20 cellular contexts compared by ENCODE assay signal in genomic region chr20:25067102-25067987, GRCh38. TPM values are rescaled to one million over a fixed set of nuclear protein-coding genes. Genes with fewer than 3 reads are reported as not detected.
"Had no signal": no experiment of that assay in that cellular context is flagged by ENCODE, and none has a peak within 500 bp of the region (broad histone marks: within the 10 kb centered on the region; RNA-seq: fewer than 3 reads in every experiment).

No MANE protein-coding gene starts in this region.

- H3K4me3 ChIP-seq: body of pancreas, coronary artery, right lobe of liver, vagina had no signal

- H3K27ac ChIP-seq: coronary artery, right lobe of liver, vagina had no signal

- H3K27me3 ChIP-seq: body of pancreas, right lobe of liver, vagina had no signal

- H3K9me3 ChIP-seq: body of pancreas, right lobe of liver, vagina had no signal

- H3K4me1 ChIP-seq: vagina had no signal

- DNase-seq: activated CD4-positive, alpha-beta memory T cell treated with anti-CD3 and anti-CD28 coated beads, Interleukin-2, amount 10 ng/mL, durations not matched to agents 7 days and 5 days; activated CD4-positive, alpha-beta T cell treated with anti-CD3 and anti-CD28 coated beads for 4 hours; activated gamma-delta T cell treated with Interleukin-2 at 50 U/mL for 16 hours; activated naive CD8-positive, alpha-beta T cell treated with anti-CD3 and anti-CD28 coated beads for 36 hours; activated T-cell treated with anti-CD3 and anti-CD28 coated beads, Interleukin-2, amount 50 U/mL, for 4 hours; amygdala; hippocampal formation; kidney glomerular epithelial cell; mesendoderm; nucleus accumbens; stimulated activated CD4-positive, alpha-beta T cell treated with anti-CD3 and anti-CD28 coated beads, Interleukin-2, amount 100 ng/mL, for 24 hours had no signal

- H3K36me3 ChIP-seq: right lobe of liver, vagina had no signal

RNA-seq across cellular contexts. Expression of gene VSX1, which starts 14.6 kb away (rescaled TPM):
- total RNA-seq: activated CD4-positive, alpha-beta memory T cell treated with anti-CD3 and anti-CD28 coated beads, Interleukin-2, amount 10 ng/mL, durations not matched to agents 7 days and 5 days; activated naive CD8-positive, alpha-beta T cell treated with anti-CD3 and anti-CD28 coated beads for 36 hours; activated T-cell treated with anti-CD3 and anti-CD28 coated beads, Interleukin-2, amount 50 U/mL, for 4 hours; esophagus mucosa; glomerular endothelial cell; natural killer cell treated with Interleukin-12 subunit alpha and Interleukin-12 subunit beta and Interleukin-15 and Interleukin-18, amount 100 ng/mL, for 72 hours; progenitor cell of endocrine pancreas; T-helper 1 cell treated with Interleukin-12 subunit alpha and Interleukin-12 subunit beta and Interleukin-4 antibody, amounts not matched to agents 30 ng/mL and 1 ng/mL, for 36 hours; vagina had no signal
